ENCODE assay signal across 8 cellular contexts in the genomic region with DNA sequence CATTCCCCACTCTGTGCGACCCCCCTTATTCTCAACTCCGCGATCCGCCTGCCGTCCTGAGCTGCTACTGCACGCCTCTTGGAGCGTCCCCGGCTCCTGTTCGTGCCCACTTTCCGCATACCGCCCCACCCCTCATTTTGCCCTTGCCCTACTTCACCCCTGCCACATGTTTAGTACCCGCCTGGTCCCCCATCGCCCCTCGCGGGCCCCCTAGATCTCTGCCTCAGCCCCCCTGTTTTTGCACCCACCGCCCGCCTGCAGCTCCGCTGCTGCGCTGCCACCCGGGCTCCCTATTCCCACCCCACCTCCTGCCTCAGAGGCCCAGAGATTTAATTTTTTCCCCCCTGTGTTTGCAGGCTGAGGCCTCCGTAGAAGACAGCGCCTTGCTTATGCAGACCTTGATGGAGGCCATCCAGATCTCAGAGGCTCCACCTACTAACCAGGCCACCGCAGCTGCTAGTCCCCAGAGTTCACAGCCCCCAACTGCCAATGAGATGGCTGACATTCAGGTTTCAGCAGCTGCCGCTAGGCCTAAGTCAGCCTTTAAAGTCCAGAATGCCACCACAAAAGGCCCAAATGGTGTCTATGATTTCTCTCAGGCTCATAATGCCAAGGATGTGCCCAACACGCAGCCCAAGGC. TPM values are rescaled to one million over a fixed set of nuclear protein-coding genes. Genes with fewer than 3 reads are reported as not detected.
A peak's percentile ranks its signal among the peaks of the same experiment; 100 is the strongest.
DNase-seq lines count a peak whose midpoint lies in the region; ATAC-seq and TF ChIP-seq lines count a peak whose summit lies in the region.

No MANE protein-coding gene starts in this region.

- no peaks in the 10 kb centered on the region for H3K27me3 ChIP-seq in A673 (replicated peaks; ENCODE audit: insufficient read depth, low read depth, low read length, poor library complexity)
- no peaks in the 10 kb centered on the region for H3K27me3 ChIP-seq in neuron (ENCODE audit: insufficient read depth, low read length)

- DNase-seq in A673 (ENCODE audit: low spot score), result peak; percentile 17
- DNase-seq in GM13977 (ENCODE audit: low spot score), result peak; percentile 31
- DNase-seq in SK-N-DZ (ENCODE audit: low spot score), result peak; percentile 62
- peak; percentile 37 for DNase-seq in fibroblast of mammary gland (ENCODE audit: low read depth)
- no peak for DNase-seq in NCI-H128 (lab: John Stamatoyannopoulos, UW; ENCODE audit: unreplicated experiment)

- TF ChIP-seq POLR2A in GM18505 (IDR thresholded peaks at IDR 0.05; ENCODE audit: borderline replicate concordance, extremely low read depth, insufficient read depth, insufficient read length), result no peak

- H3K9me3 ChIP-seq in A673 (ENCODE audit: low read depth, low read length, poor library complexity, severe bottlenecking) (no peaks in the 10 kb centered on the region), neuron (ENCODE audit: low read length) (no peaks in the 10 kb centered on the region)

- TF ChIP-seq CTCF in A673 (conservative IDR thresholded peaks at IDR 0.05; ENCODE audit: low read depth, low read length), result no peak
- no peak for TF ChIP-seq CTCF in GM13977 (IDR thresholded peaks at IDR 0.05; ENCODE audit: extremely low read depth, insufficient read depth, missing control alignments)
- TF ChIP-seq CTCF in fibroblast of mammary gland (conservative IDR thresholded peaks at IDR 0.05; ENCODE audit: control insufficient read depth, insufficient read depth, low read depth, low read length), result no peak

- POLR2A ChIA-PET in A673 (lab: Charles Lee; ENCODE audit: low non-redundant PET), result interaction anchor here (0.5 kb wide), 1 partner anchor 371 kb away, joined by 3 read pairs; no protein-coding TSS in a partner anchor

- ATAC-seq in HG03064 (IDR thresholded peaks at IDR 0.05; ENCODE audit: low read depth, unreplicated experiment) (peak; percentile 51), GM18505 (IDR thresholded peaks at IDR 0.05; ENCODE audit: unreplicated experiment) (no peak)

- intact Hi-C loops in A673 (cut with micrococcal nuclease; ENCODE audit: unreplicated experiment), result no loop called here

- peak overlapping the region; percentile 88 for H3K27ac ChIP-seq in A673 (ENCODE audit: low read depth, low read length, poor library complexity, severe bottlenecking)

- H2AFZ ChIP-seq in neuron (ENCODE audit: low read depth, low read length), result no peak overlapping the region

- in situ Hi-C loops in GM13977 (cut with MboI; ENCODE audit: low pct_unique_long_range_greater_than_20kb, low sequenced_read_pairs, unreplicated experiment), result no loop called here

- peaks cover 22% of the 10 kb centered on the region for H3K4me1 ChIP-seq in A673 (ENCODE audit: insufficient read depth, low read length, poor library complexity, severe bottlenecking)
- peaks cover 26% of the 10 kb centered on the region for H3K4me1 ChIP-seq in neuron (ENCODE audit: insufficient read depth, low read length)

- H3K36me3 ChIP-seq in A673 (ENCODE audit: insufficient read depth, low read length, poor library complexity, severe bottlenecking) (peaks cover 43% of the 10 kb centered on the region), neuron (ENCODE audit: insufficient read depth, low read length) (peaks cover 30% of the 10 kb centered on the region)

- H3K4me3 ChIP-seq in A673 (ENCODE audit: low read depth, low read length, poor library complexity, severe bottlenecking), result peak overlapping the region; percentile 79
- peak overlapping the region; percentile 78 for H3K4me3 ChIP-seq in fibroblast of mammary gland (ENCODE audit: control insufficient read depth, low read depth, low read length)
- peak overlapping the region; percentile 87 for H3K4me3 ChIP-seq in neuron (ENCODE audit: low read length)

- BruUV-seq in A673 (replicated peaks; lab: Mats Ljungman, UMichigan), result no TSS peak

- CTCF ChIA-PET in A673 (lab: Charles Lee), result no interaction called here

RNA-seq across cellular contexts. Expression of gene MAGED1, which starts 1.4 kb away (rescaled TPM):
- total RNA-seq in A673 (2021), result 283 and 323 TPM in 2 replicates
- polyA plus RNA-seq in SK-N-DZ (2014; cell fraction: cytosol; rRNA removed), result 87.8 and 92.7 TPM in 2 replicates
- 68.7 and 80.8 TPM in 2 replicates for polyA plus RNA-seq in SK-N-DZ (2014; cell fraction: nucleus; rRNA removed)
